31 cellular contexts compared by ENCODE assay signal in the genomic region with DNA sequence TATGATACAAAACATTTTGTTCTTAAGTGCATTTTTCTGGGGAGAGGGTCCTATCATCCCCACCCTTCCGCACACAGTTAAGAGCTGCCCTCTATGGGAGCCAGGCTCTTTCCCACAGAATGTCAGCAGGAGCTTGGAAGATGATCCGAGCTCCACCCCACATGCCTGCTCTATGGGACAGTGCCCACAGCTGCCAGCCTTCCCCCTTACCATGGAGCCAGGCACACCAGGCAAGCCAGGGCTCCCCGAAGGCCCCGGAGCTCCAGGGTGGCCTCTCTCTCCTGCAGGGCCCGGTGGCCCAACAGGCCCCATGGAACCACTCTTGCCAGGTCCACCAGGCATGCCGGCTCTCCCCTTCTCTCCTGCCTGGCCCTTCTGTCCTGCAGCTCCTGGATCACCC. TPM values are rescaled to one million over a fixed set of nuclear protein-coding genes. Genes with fewer than 3 reads are reported as not detected.
"Had no signal": no experiment of that assay in that cellular context is flagged by ENCODE, and none has a peak within 500 bp of the region (broad histone marks: within the 10 kb centered on the region; RNA-seq: fewer than 3 reads in every experiment).

No MANE protein-coding gene starts in this region.

- H3K27me3 ChIP-seq: esophagus muscularis mucosa, foreskin keratinocyte, heart left ventricle, testis, upper lobe of right lung had no signal

- H3K27me3 Mint-ChIP-seq: activated CD4-positive, alpha-beta memory T cell treated with anti-CD3 and anti-CD28 coated beads for 36 hours; activated naive CD4-positive, alpha-beta T cell treated with anti-CD3 and anti-CD28 coated beads, Interleukin-2, amount 50 U/mL, for 24 hours; activated naive CD8-positive, alpha-beta T cell treated with anti-CD3 and anti-CD28 coated beads, Interleukin-2, amount 50 U/mL, for 24 hours; activated T-cell treated with anti-CD3 and anti-CD28 coated beads, Interleukin-2, amount 50 U/mL, for 24 hours had no signal

- H3K27ac ChIP-seq: esophagus muscularis mucosa, foreskin keratinocyte, heart left ventricle, lower lobe of right lung, testis, upper lobe of right lung, WERI-Rb-1 had no signal

- ATAC-seq: activated CD4-positive, CD25-positive, alpha-beta regulatory T cell treated with anti-CD3 and anti-CD28 coated beads, Interleukin-2, amount 50 U/mL, for 24 hours; activated naive CD8-positive, alpha-beta T cell treated with anti-CD3 and anti-CD28 coated beads, Interleukin-2, amount 50 U/mL, for 24 hours; foreskin keratinocyte; heart left ventricle; left lobe of liver; lower lobe of right lung; natural killer cell treated with Interleukin-12 subunit alpha and Interleukin-12 subunit beta and Interleukin-15 and Interleukin-18, amount 100 ng/mL, for 72 hours; right cardiac atrium; stimulated activated naive CD8-positive, alpha-beta T cell treated with anti-CD3 and anti-CD28 coated beads, Interleukin-15, Interleukin-2, amounts not matched to agents 100 U/mL and 50 U/mL, for 24 hours; T-helper 17 cell; upper lobe of right lung had no signal

- DNase-seq: activated CD4-positive, alpha-beta memory T cell treated with anti-CD3 and anti-CD28 coated beads for 36 hours; activated CD4-positive, alpha-beta T cell treated with anti-CD3 and anti-CD28 coated beads for 48 hours; activated CD8-positive, alpha-beta memory T cell treated with anti-CD3 and anti-CD28 coated beads, Interleukin-2, amount 50 U/mL, for 48 hours; activated naive CD8-positive, alpha-beta T cell treated with anti-CD3 and anti-CD28 coated beads, Interleukin-2, amount 50 U/mL, for 24 hours; activated T-cell treated with anti-CD3 and anti-CD28 coated beads, Interleukin-2, amount 50 U/mL, for 24 hours; amygdala; central memory CD4-positive, alpha-beta T cell; foreskin keratinocyte; hypothalamus; immature natural killer cell; lower lobe of right lung; mesenchymal stem cell; occipital lobe; stimulated activated CD4-positive, alpha-beta T cell treated with anti-CD3 and anti-CD28 coated beads, Interleukin-2, amount 100 ng/mL, for 48 hours; stimulated activated naive CD8-positive, alpha-beta T cell treated with anti-CD3 and anti-CD28 coated beads, Interleukin-15, Interleukin-2, amounts not matched to agents 100 U/mL and 50 U/mL, for 24 hours; T-helper 17 cell; T1000; testis; upper lobe of right lung; WERI-Rb-1 had no signal

- H3K4me3 Mint-ChIP-seq: activated CD4-positive, alpha-beta memory T cell treated with anti-CD3 and anti-CD28 coated beads for 36 hours; activated naive CD4-positive, alpha-beta T cell treated with anti-CD3 and anti-CD28 coated beads, Interleukin-2, amount 50 U/mL, for 24 hours; activated naive CD8-positive, alpha-beta T cell treated with anti-CD3 and anti-CD28 coated beads, Interleukin-2, amount 50 U/mL, for 24 hours; activated T-cell treated with anti-CD3 and anti-CD28 coated beads, Interleukin-2, amount 50 U/mL, for 24 hours; dendritic cell treated with granulocyte-macrophage colony-stimulating factor and Interleukin-4, amounts not matched to agents 40 ng/mL and 50 ng/mL, for 4 days; immature natural killer cell; natural killer cell treated with Interleukin-12 subunit alpha and Interleukin-12 subunit beta and Interleukin-15 and Interleukin-18, amount 100 ng/mL, for 72 hours; T-helper 17 cell had no signal

- H3K4me1 ChIP-seq: foreskin keratinocyte, lower lobe of right lung, upper lobe of right lung had no signal

- H3K4me1 Mint-ChIP-seq: activated naive CD4-positive, alpha-beta T cell treated with anti-CD3 and anti-CD28 coated beads, Interleukin-2, amount 50 U/mL, for 24 hours; activated naive CD8-positive, alpha-beta T cell treated with anti-CD3 and anti-CD28 coated beads, Interleukin-2, amount 50 U/mL, for 24 hours; immature natural killer cell had no signal

- H3K4me3 ChIP-seq: esophagus muscularis mucosa, heart left ventricle, lower lobe of right lung, testis, upper lobe of right lung had no signal

- H3K9me3 ChIP-seq: esophagus muscularis mucosa, heart left ventricle, lower lobe of right lung, testis, upper lobe of right lung had no signal

- H3K9me3 Mint-ChIP-seq: activated CD4-positive, alpha-beta memory T cell treated with anti-CD3 and anti-CD28 coated beads for 36 hours; activated naive CD4-positive, alpha-beta T cell treated with anti-CD3 and anti-CD28 coated beads, Interleukin-2, amount 50 U/mL, for 24 hours; activated naive CD8-positive, alpha-beta T cell treated with anti-CD3 and anti-CD28 coated beads, Interleukin-2, amount 50 U/mL, for 24 hours; activated T-cell treated with anti-CD3 and anti-CD28 coated beads, Interleukin-2, amount 50 U/mL, for 24 hours; dendritic cell treated with granulocyte-macrophage colony-stimulating factor and Interleukin-4, amounts not matched to agents 40 ng/mL and 50 ng/mL, for 4 days; immature natural killer cell; natural killer cell treated with Interleukin-12 subunit alpha and Interleukin-12 subunit beta and Interleukin-15 and Interleukin-18, amount 100 ng/mL, for 72 hours had no signal

- H3K27ac Mint-ChIP-seq: activated CD4-positive, alpha-beta memory T cell treated with anti-CD3 and anti-CD28 coated beads for 36 hours; activated naive CD4-positive, alpha-beta T cell treated with anti-CD3 and anti-CD28 coated beads, Interleukin-2, amount 50 U/mL, for 24 hours; activated naive CD8-positive, alpha-beta T cell treated with anti-CD3 and anti-CD28 coated beads, Interleukin-2, amount 50 U/mL, for 24 hours; activated T-cell treated with anti-CD3 and anti-CD28 coated beads, Interleukin-2, amount 50 U/mL, for 24 hours; dendritic cell treated with granulocyte-macrophage colony-stimulating factor and Interleukin-4, amounts not matched to agents 40 ng/mL and 50 ng/mL, for 4 days; immature natural killer cell; natural killer cell treated with Interleukin-12 subunit alpha and Interleukin-12 subunit beta and Interleukin-15 and Interleukin-18, amount 100 ng/mL, for 72 hours; T-helper 17 cell had no signal

- H3K36me3 ChIP-seq: upper lobe of right lung had no signal

- H3K36me3 Mint-ChIP-seq: activated CD4-positive, alpha-beta memory T cell treated with anti-CD3 and anti-CD28 coated beads for 36 hours; activated naive CD4-positive, alpha-beta T cell treated with anti-CD3 and anti-CD28 coated beads, Interleukin-2, amount 50 U/mL, for 24 hours; immature natural killer cell; natural killer cell treated with Interleukin-12 subunit alpha and Interleukin-12 subunit beta and Interleukin-15 and Interleukin-18, amount 100 ng/mL, for 72 hours had no signal

RNA-seq across cellular contexts. Expression of a gene that starts 37.6 kb away (rescaled TPM):
- total RNA-seq: activated CD4-positive, alpha-beta memory T cell treated with anti-CD3 and anti-CD28 coated beads for 36 hours; activated CD8-positive, alpha-beta memory T cell treated with anti-CD3 and anti-CD28 coated beads for 36 hours; foreskin keratinocyte; kidney epithelial cell; left lobe of liver; lower lobe of right lung; natural killer cell treated with Interleukin-12 subunit alpha and Interleukin-12 subunit beta and Interleukin-15 and Interleukin-18, amount 100 ng/mL, for 72 hours; skeletal muscle tissue; T-helper 17 cell; upper lobe of right lung had no signal
- polyA plus RNA-seq: foreskin keratinocyte, immature natural killer cell had no signal

RNA-seq across cellular contexts. Expression of a gene that starts 48.7 kb away (rescaled TPM):
- total RNA-seq: activated CD8-positive, alpha-beta memory T cell treated with anti-CD3 and anti-CD28 coated beads for 36 hours; T-helper 17 cell had no signal
- polyA plus RNA-seq: immature natural killer cell had no signal
